In the genomic region with DNA sequence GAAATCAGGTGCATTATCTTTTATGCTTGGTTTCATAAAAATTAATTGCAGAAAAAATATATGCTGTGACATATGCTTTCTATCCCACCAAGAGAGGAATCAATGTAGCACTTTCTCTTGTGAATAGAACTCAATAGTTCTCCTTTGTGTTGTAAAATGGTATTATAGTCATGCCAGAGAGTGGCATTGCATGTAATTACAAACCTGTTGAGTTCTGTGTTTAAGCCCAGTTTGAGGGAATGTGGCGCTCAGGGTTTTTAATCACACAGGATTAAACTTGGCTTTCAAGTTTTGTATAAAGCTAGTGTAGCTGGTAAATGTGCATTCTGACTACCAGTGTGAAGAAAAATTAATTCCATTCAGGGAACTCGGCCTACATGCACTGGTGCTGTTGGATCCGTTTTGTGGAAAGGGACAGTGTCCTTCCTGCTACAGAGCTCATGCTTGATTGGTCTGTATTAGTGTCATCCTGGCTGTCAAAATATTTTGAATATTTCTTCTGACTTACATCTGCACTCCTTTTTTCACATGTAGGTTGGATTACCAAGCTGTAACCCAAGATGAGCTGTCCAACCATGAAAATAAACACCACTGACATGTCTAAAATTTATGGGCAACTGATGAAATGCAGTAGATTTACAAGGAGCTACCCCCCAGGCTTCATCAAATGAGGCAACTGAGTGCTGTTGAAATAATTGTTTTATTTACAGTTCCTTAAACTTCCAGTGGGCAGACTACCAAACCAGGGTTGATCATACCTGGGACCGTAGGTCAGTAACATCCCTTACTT, we compare ENCODE assay signal across 1 cellular context.
A peak's percentile ranks its signal among the peaks of the same experiment; 100 is the strongest.
TF ChIP-seq lines count a peak whose summit lies in the region.

No MANE protein-coding gene starts in this region.

TF ChIP-seq in GM23338, 12 proteins besides CTCF, POLR2A, EP300 and RAD21:
- TF ChIP-seq, protein P1, sequence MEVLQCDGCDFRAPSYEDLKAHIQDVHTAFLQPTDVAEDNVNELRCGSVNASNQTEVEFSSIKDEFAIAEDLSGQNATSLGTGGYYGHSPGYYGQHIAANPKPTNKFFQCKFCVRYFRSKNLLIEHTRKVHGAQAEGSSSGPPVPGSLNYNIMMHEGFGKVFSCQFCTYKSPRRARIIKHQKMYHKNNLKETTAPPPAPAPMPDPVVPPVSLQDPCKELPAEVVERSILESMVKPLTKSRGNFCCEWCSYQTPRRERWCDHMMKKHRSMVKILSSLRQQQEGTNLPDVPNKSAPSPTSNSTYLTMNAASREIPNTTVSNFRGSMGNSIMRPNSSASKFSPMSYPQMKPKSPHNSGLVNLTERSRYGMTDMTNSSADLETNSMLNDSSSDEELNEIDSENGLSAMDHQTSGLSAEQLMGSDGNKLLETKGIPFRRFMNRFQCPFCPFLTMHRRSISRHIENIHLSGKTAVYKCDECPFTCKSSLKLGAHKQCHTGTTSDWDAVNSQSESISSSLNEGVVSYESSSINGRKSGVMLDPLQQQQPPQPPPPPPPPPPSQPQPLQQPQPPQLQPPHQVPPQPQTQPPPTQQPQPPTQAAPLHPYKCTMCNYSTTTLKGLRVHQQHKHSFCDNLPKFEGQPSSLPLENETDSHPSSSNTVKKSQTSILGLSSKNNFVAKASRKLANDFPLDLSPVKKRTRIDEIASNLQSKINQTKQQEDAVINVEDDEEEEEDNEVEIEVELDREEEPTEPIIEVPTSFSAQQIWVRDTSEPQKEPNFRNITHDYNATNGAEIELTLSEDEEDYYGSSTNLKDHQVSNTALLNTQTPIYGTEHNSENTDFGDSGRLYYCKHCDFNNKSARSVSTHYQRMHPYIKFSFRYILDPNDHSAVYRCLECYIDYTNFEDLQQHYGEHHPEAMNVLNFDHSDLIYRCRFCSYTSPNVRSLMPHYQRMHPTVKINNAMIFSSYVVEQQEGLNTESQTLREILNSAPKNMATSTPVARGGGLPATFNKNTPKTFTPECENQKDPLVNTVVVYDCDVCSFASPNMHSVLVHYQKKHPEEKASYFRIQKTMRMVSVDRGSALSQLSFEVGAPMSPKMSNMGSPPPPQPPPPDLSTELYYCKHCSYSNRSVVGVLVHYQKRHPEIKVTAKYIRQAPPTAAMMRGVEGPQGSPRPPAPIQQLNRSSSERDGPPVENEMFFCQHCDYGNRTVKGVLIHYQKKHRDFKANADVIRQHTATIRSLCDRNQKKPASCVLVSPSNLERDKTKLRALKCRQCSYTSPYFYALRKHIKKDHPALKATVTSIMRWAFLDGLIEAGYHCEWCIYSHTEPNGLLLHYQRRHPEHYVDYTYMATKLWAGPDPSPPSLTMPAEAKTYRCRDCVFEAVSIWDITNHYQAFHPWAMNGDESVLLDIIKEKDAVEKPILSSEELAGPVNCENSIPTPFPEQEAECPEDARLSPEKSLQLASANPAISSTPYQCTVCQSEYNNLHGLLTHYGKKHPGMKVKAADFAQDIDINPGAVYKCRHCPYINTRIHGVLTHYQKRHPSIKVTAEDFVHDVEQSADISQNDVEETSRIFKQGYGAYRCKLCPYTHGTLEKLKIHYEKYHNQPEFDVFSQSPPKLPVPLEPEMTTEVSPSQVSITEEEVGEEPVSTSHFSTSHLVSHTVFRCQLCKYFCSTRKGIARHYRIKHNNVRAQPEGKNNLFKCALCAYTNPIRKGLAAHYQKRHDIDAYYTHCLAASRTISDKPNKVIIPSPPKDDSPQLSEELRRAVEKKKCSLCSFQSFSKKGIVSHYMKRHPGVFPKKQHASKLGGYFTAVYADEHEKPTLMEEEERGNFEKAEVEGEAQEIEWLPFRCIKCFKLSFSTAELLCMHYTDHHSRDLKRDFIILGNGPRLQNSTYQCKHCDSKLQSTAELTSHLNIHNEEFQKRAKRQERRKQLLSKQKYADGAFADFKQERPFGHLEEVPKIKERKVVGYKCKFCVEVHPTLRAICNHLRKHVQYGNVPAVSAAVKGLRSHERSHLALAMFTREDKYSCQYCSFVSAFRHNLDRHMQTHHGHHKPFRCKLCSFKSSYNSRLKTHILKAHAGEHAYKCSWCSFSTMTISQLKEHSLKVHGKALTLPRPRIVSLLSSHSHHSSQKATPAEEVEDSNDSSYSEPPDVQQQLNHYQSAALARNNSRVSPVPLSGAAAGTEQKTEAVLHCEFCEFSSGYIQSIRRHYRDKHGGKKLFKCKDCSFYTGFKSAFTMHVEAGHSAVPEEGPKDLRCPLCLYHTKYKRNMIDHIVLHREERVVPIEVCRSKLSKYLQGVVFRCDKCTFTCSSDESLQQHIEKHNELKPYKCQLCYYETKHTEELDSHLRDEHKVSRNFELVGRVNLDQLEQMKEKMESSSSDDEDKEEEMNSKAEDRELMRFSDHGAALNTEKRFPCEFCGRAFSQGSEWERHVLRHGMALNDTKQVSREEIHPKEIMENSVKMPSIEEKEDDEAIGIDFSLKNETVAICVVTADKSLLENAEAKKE (CRISPR knock-in tag; IDR thresholded peaks at IDR 0.05) = no peak
- TF ChIP-seq NANOG (IDR thresholded peaks at IDR 0.05; ENCODE audit: borderline replicate concordance) = peak; percentile 22; the same call in 1 of the 2 replicates
- TF ChIP-seq ZNF114 (CRISPR knock-in tag; IDR thresholded peaks at IDR 0.05) = no peak
